In the genomic region with DNA sequence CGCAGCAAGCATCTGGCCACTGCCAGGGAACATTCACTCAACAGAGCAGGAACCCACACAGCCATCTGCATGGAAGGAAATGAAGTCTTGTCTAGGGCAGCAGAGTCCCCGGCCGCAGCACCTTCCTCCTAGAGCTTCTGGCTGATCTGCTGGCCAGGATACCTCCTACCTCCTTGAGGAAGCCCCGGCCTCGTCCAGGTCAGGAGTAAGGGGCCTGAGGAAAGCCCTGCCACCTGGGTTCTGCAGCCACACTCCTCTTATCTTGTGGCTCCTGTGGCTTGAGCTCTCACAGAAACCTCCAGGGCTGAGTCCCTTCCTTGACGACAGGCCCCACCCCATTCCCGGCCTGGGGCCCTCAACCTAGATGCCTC, we compare ENCODE assay signal across 10 cellular contexts. TPM values are rescaled to one million over a fixed set of nuclear protein-coding genes. Genes with fewer than 3 reads are reported as not detected.
DNase-seq lines count a peak whose midpoint lies in the region; ATAC-seq, FAIRE-seq and TF ChIP-seq lines count a peak whose summit lies in the region.
"Not testable (repeated sequence)": the region's sequence is repeated elsewhere in the genome, so short reads cannot be mapped to it uniquely, and the experiment has no call there.
"Had no signal": no experiment of that assay in that cellular context is flagged by ENCODE, and none has a peak within 500 bp of the region (broad histone marks: within the 10 kb centered on the region; RNA-seq: fewer than 3 reads in every experiment).

No MANE protein-coding gene starts in this region.

- H3K4me3 Mint-ChIP-seq in T-helper 2 cell treated with Interferon-gamma antibody and Interleukin-4, amounts not matched to agents 5 μg/mL and 100 μg/mL, for 36 hours, result peak overlapping the region; percentile 82
- H3K4me3 Mint-ChIP-seq in activated T-helper 2 cell treated with anti-CD3 and anti-CD28 coated beads, Interferon-gamma antibody, Interleukin-2, Interleukin-4, amounts not matched to agents 10 μg/mL and 5 μg/mL and 100 μg/mL, durations not matched to agents 14 hours and 24 hours and 36 hours (ENCODE audit: low read depth), result peak overlapping the region; percentile 79
- H3K4me3 Mint-ChIP-seq in dendritic cell treated with granulocyte-macrophage colony-stimulating factor and Interleukin-4, amounts not matched to agents 40 ng/mL and 50 ng/mL, for 4 days, result peak overlapping the region; percentile 82
- H3K4me3 Mint-ChIP-seq in natural killer cell treated with Interleukin-12 subunit alpha and Interleukin-12 subunit beta and Interleukin-15 and Interleukin-18, amount 100 ng/mL, for 72 hours, result peak overlapping the region; percentile 76

- not testable (repeated sequence) for H3K36me3 Mint-ChIP-seq in T-helper 2 cell treated with Interferon-gamma antibody and Interleukin-4, amounts not matched to agents 5 μg/mL and 100 μg/mL, for 36 hours (ENCODE audit: low read depth); activated T-helper 2 cell treated with anti-CD3 and anti-CD28 coated beads, Interferon-gamma antibody, Interleukin-2, Interleukin-4, amounts not matched to agents 10 μg/mL and 5 μg/mL and 100 μg/mL, durations not matched to agents 14 hours and 24 hours and 36 hours (ENCODE audit: low read depth); natural killer cell treated with Interleukin-12 subunit alpha and Interleukin-12 subunit beta and Interleukin-15 and Interleukin-18, amount 100 ng/mL, for 72 hours
- H3K36me3 Mint-ChIP-seq in dendritic cell treated with granulocyte-macrophage colony-stimulating factor and Interleukin-4, amounts not matched to agents 40 ng/mL and 50 ng/mL, for 4 days (ENCODE audit: low read depth), result peaks cover 72% of the 10 kb centered on the region

- H3K4me1 ChIP-seq in BLaER1, result peaks cover 44% of the 10 kb centered on the region
- H3K4me1 ChIP-seq in kidney (ENCODE audit: control insufficient read depth in 1 of 2, insufficient read depth in 1 of 2, low read depth in 1 of 2, low read length in 2 of 2), result not testable (repeated sequence)

- H3K27ac ChIP-seq in BLaER1, result peak overlapping the region; percentile 79
- peak overlapping the region; percentile 73 for H3K27ac ChIP-seq in HL-60 (replicated peaks)
- H3K27ac ChIP-seq in kidney (ENCODE audit: low read depth in 2 of 2, low read length in 2 of 2), result peak overlapping the region; percentile 43 to 53

- not testable (repeated sequence) for H3K36me3 ChIP-seq in BLaER1; kidney (ENCODE audit: control insufficient read depth in 1 of 2, insufficient read depth in 2 of 2, low read length in 2 of 2)

- H3K9ac ChIP-seq in BLaER1, result peak overlapping the region; percentile 39
- H3K9ac ChIP-seq in kidney (ENCODE audit: low read length in 2 of 2), result not testable (repeated sequence)

- ATAC-seq in natural killer cell treated with Interleukin-12 subunit alpha and Interleukin-12 subunit beta and Interleukin-15 and Interleukin-18, amount 100 ng/mL, for 72 hours, result peak; percentile 1 to 16
- ATAC-seq in stimulated activated naive CD8-positive, alpha-beta T cell treated with anti-CD3 and anti-CD28 coated beads, Interleukin-15, Interleukin-2, amounts not matched to agents 100 U/mL and 50 U/mL, for 24 hours, result peak; percentile 6

- not testable (repeated sequence) for H4K20me1 ChIP-seq in BLaER1

- peak; percentile 45 to 57 for DNase-seq in HL-60 (ENCODE audit: low read depth in 1 of 2, low spot score in 1 of 2)
- not testable (repeated sequence) for DNase-seq in T-helper 2 cell treated with Interferon-gamma antibody and Interleukin-4, amounts not matched to agents 5 μg/mL and 100 μg/mL, for 36 hours (ENCODE audit: low spot score); activated T-helper 2 cell treated with anti-CD3 and anti-CD28 coated beads, Interferon-gamma antibody, Interleukin-2, Interleukin-4, amounts not matched to agents 10 μg/mL and 5 μg/mL and 100 μg/mL, durations not matched to agents 14 hours and 24 hours and 36 hours (ENCODE audit: low spot score); kidney; natural killer cell treated with Interleukin-12 subunit alpha and Interleukin-12 subunit beta and Interleukin-15 and Interleukin-18, amount 100 ng/mL, for 72 hours (ENCODE audit: low spot score); stimulated activated naive CD8-positive, alpha-beta T cell treated with anti-CD3 and anti-CD28 coated beads, Interleukin-15, Interleukin-2, amounts not matched to agents 100 U/mL and 50 U/mL, for 24 hours

- not testable (repeated sequence) for H3K27me3 Mint-ChIP-seq in T-helper 2 cell treated with Interferon-gamma antibody and Interleukin-4, amounts not matched to agents 5 μg/mL and 100 μg/mL, for 36 hours (ENCODE audit: low read depth); activated T-helper 2 cell treated with anti-CD3 and anti-CD28 coated beads, Interferon-gamma antibody, Interleukin-2, Interleukin-4, amounts not matched to agents 10 μg/mL and 5 μg/mL and 100 μg/mL, durations not matched to agents 14 hours and 24 hours and 36 hours (ENCODE audit: low read depth); dendritic cell treated with granulocyte-macrophage colony-stimulating factor and Interleukin-4, amounts not matched to agents 40 ng/mL and 50 ng/mL, for 4 days; natural killer cell treated with Interleukin-12 subunit alpha and Interleukin-12 subunit beta and Interleukin-15 and Interleukin-18, amount 100 ng/mL, for 72 hours

- H3K4me3 ChIP-seq in BLaER1, result peak overlapping the region; percentile 55
- H3K4me3 ChIP-seq in HL-60 (replicated peaks; ENCODE audit: insufficient read depth, low read length); kidney (ENCODE audit: low read length in 2 of 2): not testable (repeated sequence)

- intact Hi-C loops in activated T-helper 2 cell treated with anti-CD3 and anti-CD28 coated beads, Interferon-gamma antibody, Interleukin-2, Interleukin-4, amounts not matched to agents 10 μg/mL and 5 μg/mL and 100 μg/mL, durations not matched to agents 14 hours and 24 hours and 36 hours (cut with micrococcal nuclease); dendritic cell treated with granulocyte-macrophage colony-stimulating factor and Interleukin-4, amounts not matched to agents 40 ng/mL and 50 ng/mL, for 4 days (cut with micrococcal nuclease); kidney (cut with DNase I): not testable (repeated sequence)

- H3K4me1 Mint-ChIP-seq in T-helper 2 cell treated with Interferon-gamma antibody and Interleukin-4, amounts not matched to agents 5 μg/mL and 100 μg/mL, for 36 hours (ENCODE audit: low read depth), result peaks cover 26% of the 10 kb centered on the region
- peaks cover 35% of the 10 kb centered on the region for H3K4me1 Mint-ChIP-seq in activated T-helper 2 cell treated with anti-CD3 and anti-CD28 coated beads, Interferon-gamma antibody, Interleukin-2, Interleukin-4, amounts not matched to agents 10 μg/mL and 5 μg/mL and 100 μg/mL, durations not matched to agents 14 hours and 24 hours and 36 hours (ENCODE audit: low read depth)
- peaks cover 69% of the 10 kb centered on the region for H3K4me1 Mint-ChIP-seq in dendritic cell treated with granulocyte-macrophage colony-stimulating factor and Interleukin-4, amounts not matched to agents 40 ng/mL and 50 ng/mL, for 4 days (ENCODE audit: low read depth)
- H3K4me1 Mint-ChIP-seq in natural killer cell treated with Interleukin-12 subunit alpha and Interleukin-12 subunit beta and Interleukin-15 and Interleukin-18, amount 100 ng/mL, for 72 hours (ENCODE audit: low read depth in 2 of 2), result peaks cover 19 to 31% of the 10 kb centered on the region in 2 donors

- TF ChIP-seq CTCF in HL-60 (IDR thresholded peaks at IDR 0.05; ENCODE audit: insufficient read depth, low read length); kidney (IDR thresholded peaks at IDR 0.05; ENCODE audit: borderline replicate concordance, extremely low read depth, insufficient read depth): not testable (repeated sequence)

- FAIRE-seq in kidney (lab: Jason Lieb, UNC), result not testable (repeated sequence)

- peak overlapping the region; percentile 88 for H3K4me2 ChIP-seq in BLaER1

- not testable (repeated sequence) for H3K9me3 ChIP-seq in BLaER1; kidney (ENCODE audit: control insufficient read depth in 1 of 2, low read length in 2 of 2)

- H3K27me3 ChIP-seq in BLaER1; HL-60 (ENCODE audit: insufficient read depth, poor library complexity, severe bottlenecking): not testable (repeated sequence)

- H3K9me3 Mint-ChIP-seq in T-helper 2 cell treated with Interferon-gamma antibody and Interleukin-4, amounts not matched to agents 5 μg/mL and 100 μg/mL, for 36 hours; activated T-helper 2 cell treated with anti-CD3 and anti-CD28 coated beads, Interferon-gamma antibody, Interleukin-2, Interleukin-4, amounts not matched to agents 10 μg/mL and 5 μg/mL and 100 μg/mL, durations not matched to agents 14 hours and 24 hours and 36 hours; dendritic cell treated with granulocyte-macrophage colony-stimulating factor and Interleukin-4, amounts not matched to agents 40 ng/mL and 50 ng/mL, for 4 days; natural killer cell treated with Interleukin-12 subunit alpha and Interleukin-12 subunit beta and Interleukin-15 and Interleukin-18, amount 100 ng/mL, for 72 hours: not testable (repeated sequence)

- peak overlapping the region; percentile 98 for H3K27ac Mint-ChIP-seq in T-helper 2 cell treated with Interferon-gamma antibody and Interleukin-4, amounts not matched to agents 5 μg/mL and 100 μg/mL, for 36 hours
- H3K27ac Mint-ChIP-seq in activated T-helper 2 cell treated with anti-CD3 and anti-CD28 coated beads, Interferon-gamma antibody, Interleukin-2, Interleukin-4, amounts not matched to agents 10 μg/mL and 5 μg/mL and 100 μg/mL, durations not matched to agents 14 hours and 24 hours and 36 hours, result peak overlapping the region; percentile 99
- H3K27ac Mint-ChIP-seq in dendritic cell treated with granulocyte-macrophage colony-stimulating factor and Interleukin-4, amounts not matched to agents 40 ng/mL and 50 ng/mL, for 4 days, result peak overlapping the region; percentile 99
- H3K27ac Mint-ChIP-seq in natural killer cell treated with Interleukin-12 subunit alpha and Interleukin-12 subunit beta and Interleukin-15 and Interleukin-18, amount 100 ng/mL, for 72 hours, result peak overlapping the region; percentile 86 to 93

RNA-seq across cellular contexts. Expression of a gene that starts 5.3 kb away (rescaled TPM):
- 3.7 and 4.3 TPM in 2 replicates for total RNA-seq in activated T-helper 2 cell treated with anti-CD3 and anti-CD28 coated beads, Interferon-gamma antibody, Interleukin-2, Interleukin-4, amounts not matched to agents 10 μg/mL and 5 μg/mL and 100 μg/mL, durations not matched to agents 14 hours and 24 hours and 36 hours
- 3.1 TPM for total RNA-seq in kidney
- polyA plus RNA-seq in kidney (ENCODE audit: insufficient read depth, low read depth, low replicate concordance), result 0.99 TPM
- total RNA-seq in natural killer cell treated with Interleukin-12 subunit alpha and Interleukin-12 subunit beta and Interleukin-15 and Interleukin-18, amount 100 ng/mL, for 72 hours, result 1 to 10 TPM; 2.2 to 2.3 TPM
- total RNA-seq: osteocyte had no signal

RNA-seq across cellular contexts. Expression of a gene that starts 13.7 kb away (rescaled TPM):
- total RNA-seq in activated T-helper 2 cell treated with anti-CD3 and anti-CD28 coated beads, Interferon-gamma antibody, Interleukin-2, Interleukin-4, amounts not matched to agents 10 μg/mL and 5 μg/mL and 100 μg/mL, durations not matched to agents 14 hours and 24 hours and 36 hours, result not detected in 2 replicates
- 0.19 TPM for total RNA-seq in kidney
- not detected for polyA plus RNA-seq in kidney (ENCODE audit: insufficient read depth, low read depth, low replicate concordance)
- not detected for total RNA-seq in natural killer cell treated with Interleukin-12 subunit alpha and Interleukin-12 subunit beta and Interleukin-15 and Interleukin-18, amount 100 ng/mL, for 72 hours
- total RNA-seq: osteocyte had no signal

RNA-seq across cellular contexts. Expression of a gene that starts 21.7 kb away (rescaled TPM):
- total RNA-seq in activated T-helper 2 cell treated with anti-CD3 and anti-CD28 coated beads, Interferon-gamma antibody, Interleukin-2, Interleukin-4, amounts not matched to agents 10 μg/mL and 5 μg/mL and 100 μg/mL, durations not matched to agents 14 hours and 24 hours and 36 hours, result not detected in 2 replicates
- not detected for total RNA-seq in kidney
- not detected for polyA plus RNA-seq in kidney (ENCODE audit: insufficient read depth, low read depth, low replicate concordance)
- total RNA-seq in natural killer cell treated with Interleukin-12 subunit alpha and Interleukin-12 subunit beta and Interleukin-15 and Interleukin-18, amount 100 ng/mL, for 72 hours, result not detected
- total RNA-seq: activated CD8-positive, alpha-beta memory T cell treated with anti-CD3 and anti-CD28 coated beads for 36 hours; osteocyte had no signal

RNA-seq across cellular contexts. Expression of a gene that starts 25.6 kb away (rescaled TPM):
- total RNA-seq in activated T-helper 2 cell treated with anti-CD3 and anti-CD28 coated beads, Interferon-gamma antibody, Interleukin-2, Interleukin-4, amounts not matched to agents 10 μg/mL and 5 μg/mL and 100 μg/mL, durations not matched to agents 14 hours and 24 hours and 36 hours, result 46.2 and 47.1 TPM in 2 replicates
- total RNA-seq in kidney, result 66.2 TPM
- polyA plus RNA-seq in kidney (ENCODE audit: insufficient read depth, low read depth, low replicate concordance), result 16.7 TPM
- total RNA-seq in natural killer cell treated with Interleukin-12 subunit alpha and Interleukin-12 subunit beta and Interleukin-15 and Interleukin-18, amount 100 ng/mL, for 72 hours, result 10 to 100 TPM; 32.9 to 84.4 TPM

RNA-seq across cellular contexts. Expression of a gene that starts 29.0 kb away (rescaled TPM):
- 19.3 TPM in 2 replicates for total RNA-seq in activated T-helper 2 cell treated with anti-CD3 and anti-CD28 coated beads, Interferon-gamma antibody, Interleukin-2, Interleukin-4, amounts not matched to agents 10 μg/mL and 5 μg/mL and 100 μg/mL, durations not matched to agents 14 hours and 24 hours and 36 hours
- 10.6 TPM for total RNA-seq in kidney
- 13.1 TPM for polyA plus RNA-seq in kidney (ENCODE audit: insufficient read depth, low read depth, low replicate concordance)
- 10 to 100 TPM; 16.2 to 20.1 TPM for total RNA-seq in natural killer cell treated with Interleukin-12 subunit alpha and Interleukin-12 subunit beta and Interleukin-15 and Interleukin-18, amount 100 ng/mL, for 72 hours
